In genomic region chr2:8457620-8458255, GRCh38 we compare ENCODE assay signal across 8 cellular contexts.
A peak's percentile ranks its signal among the peaks of the same experiment; 100 is the strongest.
DNase-seq lines count a peak whose midpoint lies in the region; ATAC-seq lines count a peak whose summit lies in the region.

No MANE protein-coding gene starts in this region.

- no peaks in the 10 kb centered on the region for H3K36me3 ChIP-seq in CD8-positive, alpha-beta memory T cell (ENCODE audit: insufficient read depth, low read length)

- POLR2A ChIA-PET in CD8-positive, alpha-beta memory T cell (lab: Charles Lee), result interaction anchor here (1.9 kb wide), 1 partner anchor 20 kb away, joined by 6 read pairs; no protein-coding TSS in a partner anchor

- H3K27ac ChIP-seq in CD8-positive, alpha-beta memory T cell (ENCODE audit: low read depth, low read length), result no peak overlapping the region

- H3K4me3 ChIP-seq in CD8-positive, alpha-beta memory T cell (ENCODE audit: low read length), result peak overlapping the region; percentile 29
- H3K4me3 ChIP-seq in mononuclear cell (ENCODE audit: low read length), result peak overlapping the region; percentile 13

- peak overlapping the region; percentile 85 to 98 (median 91) for H3K27ac Mint-ChIP-seq in CD8-positive, alpha-beta memory T cell
- H3K27ac Mint-ChIP-seq in activated T-cell treated with anti-CD3 and anti-CD28 coated beads, Interleukin-2, amount 50 U/mL, for 72 hours, result peak overlapping the region; percentile 51

- peaks cover 20% of the 10 kb centered on the region for H3K4me1 ChIP-seq in CD8-positive, alpha-beta memory T cell (ENCODE audit: insufficient read depth, low read length)
- H3K4me1 ChIP-seq in mononuclear cell (ENCODE audit: insufficient read depth, low read length), result peaks cover 33% of the 10 kb centered on the region

- H3K27me3 Mint-ChIP-seq in CD8-positive, alpha-beta memory T cell, result peaks cover 0 to 2% of the 10 kb centered on the region in 2 donors
- H3K27me3 Mint-ChIP-seq in activated T-cell treated with anti-CD3 and anti-CD28 coated beads, Interleukin-2, amount 50 U/mL, for 72 hours (ENCODE audit: low read depth), result peaks cover 34% of the 10 kb centered on the region

- peaks cover 39 to 51% (median 49%) of the 10 kb centered on the region in 3 donors for H3K4me1 Mint-ChIP-seq in CD8-positive, alpha-beta memory T cell
- H3K4me1 Mint-ChIP-seq in activated T-cell treated with anti-CD3 and anti-CD28 coated beads, Interleukin-2, amount 50 U/mL, for 72 hours (ENCODE audit: low read depth), result peaks cover 53% of the 10 kb centered on the region

- ATAC-seq in activated T-cell treated with anti-CD3 and anti-CD28 coated beads, Interleukin-2, amount 50 U/mL, for 72 hours (replicated peaks in 1 of 2), result no peak
- ATAC-seq in GM18907 (IDR thresholded peaks at IDR 0.05; ENCODE audit: unreplicated experiment) (no peak), HG03571 (IDR thresholded peaks at IDR 0.05; ENCODE audit: unreplicated experiment) (no peak)

- peak in 3 of 5 donors; percentile 28 to 57 (median 39) for DNase-seq in CD8-positive, alpha-beta memory T cell
- DNase-seq in NCI-H1417 (lab: John Stamatoyannopoulos, UW) (peak; percentile 60 to 95 (median 83)), cerebellar nuclear complex (lab: John Stamatoyannopoulos, UW) (no peak), NCI-H1694 (lab: John Stamatoyannopoulos, UW) (no peak)
- DNase-seq in activated T-cell treated with anti-CD3 and anti-CD28 coated beads, Interleukin-2, amount 50 U/mL, for 72 hours, result no peak

- peak overlapping the region; percentile 83 to 94 (median 86) for H3K4me3 Mint-ChIP-seq in CD8-positive, alpha-beta memory T cell
- peak overlapping the region; percentile 72 to 75 for H3K4me3 Mint-ChIP-seq in activated T-cell treated with anti-CD3 and anti-CD28 coated beads, Interleukin-2, amount 50 U/mL, for 72 hours

- peaks cover 0 to 10% (median 2%) of the 10 kb centered on the region in 3 donors for H3K36me3 Mint-ChIP-seq in CD8-positive, alpha-beta memory T cell
- no peaks in the 10 kb centered on the region for H3K36me3 Mint-ChIP-seq in activated T-cell treated with anti-CD3 and anti-CD28 coated beads, Interleukin-2, amount 50 U/mL, for 72 hours (ENCODE audit: insufficient read depth in 2 of 2)

- H3K27me3 ChIP-seq in CD8-positive, alpha-beta memory T cell (ENCODE audit: insufficient read depth, low read length, poor library complexity, severe bottlenecking), result no peaks in the 10 kb centered on the region
- H3K27me3 ChIP-seq in mononuclear cell (ENCODE audit: insufficient read depth, low read length), result peaks cover 24% of the 10 kb centered on the region

- H3K9me3 Mint-ChIP-seq in CD8-positive, alpha-beta memory T cell, result no peaks in the 10 kb centered on the region
- H3K9me3 Mint-ChIP-seq in activated T-cell treated with anti-CD3 and anti-CD28 coated beads, Interleukin-2, amount 50 U/mL, for 72 hours, result no peaks in the 10 kb centered on the region

- no peaks in the 10 kb centered on the region for H3K9me3 ChIP-seq in CD8-positive, alpha-beta memory T cell (ENCODE audit: low read length)
- no peaks in the 10 kb centered on the region for H3K9me3 ChIP-seq in mononuclear cell (ENCODE audit: low read depth, low read length)

- CTCF ChIA-PET in CD8-positive, alpha-beta memory T cell (lab: Charles Lee), result interaction anchor here (1.9 kb wide), 1 partner anchor 24 kb away, joined by 5 read pairs; no protein-coding TSS in a partner anchor

Comparison
In these comparisons a context has a peak if more than half of its experiments do, and no peak if none do; other contexts are left out.
1. DNase-seq: peak in CD8-positive, alpha-beta memory T cell (3 of 5) and NCI-H1417 (3 of 3); none in activated T-cell treated with anti-CD3 and anti-CD28 coated beads, Interleukin-2, amount 50 U/mL, for 72 hours (0 of 2), cerebellar nuclear complex (0 of 2) and NCI-H1694 (single experiment).